Comparison of ENCODE assay signal across 8 cellular contexts in genomic region chr7:35253680-35254495, GRCh38. TPM values are rescaled to one million over a fixed set of nuclear protein-coding genes. Genes with fewer than 3 reads are reported as not detected.
DNase-seq lines count a peak whose midpoint lies in the region; ATAC-seq lines count a peak whose summit lies in the region.

Gene TBX20 (minus strand): TSS chr7:35254100. CDS start chr7:35253620, 480 bp downstream.

- H3K36me3 Mint-ChIP-seq in naive thymus-derived CD8-positive, alpha-beta T cell: peaks cover 0 to 22% (median 0%) of the 10 kb centered on the region in 3 donors

- no peaks in the 10 kb centered on the region for H3K36me3 ChIP-seq in esophagus (ENCODE audit: control insufficient read depth in 2 of 2, insufficient read depth in 2 of 2, low read length in 1 of 2)

- no peak within 1 kb of the TSS for H3K27ac ChIP-seq in esophagus (ENCODE audit: low read depth in 2 of 2, low read length in 1 of 2)

- H3K27ac Mint-ChIP-seq in naive thymus-derived CD8-positive, alpha-beta T cell: peak within 1 kb of the TSS in 1 of 10 donors; percentile 29

- POLR2A ChIA-PET in naive thymus-derived CD8-positive, alpha-beta T cell (lab: Charles Lee): no interaction called here

- H3K4me1 ChIP-seq in esophagus (ENCODE audit: control insufficient read depth in 2 of 2, insufficient read depth in 2 of 2, low read length in 1 of 2): peaks cover 6 to 11% of the 10 kb centered on the region in 2 donors

- peaks cover 60 to 87% (median 74%) of the 10 kb centered on the region in 5 donors for H3K27me3 Mint-ChIP-seq in naive thymus-derived CD8-positive, alpha-beta T cell

- peak; percentile 66 for ATAC-seq in GM19467 (IDR thresholded peaks at IDR 0.05; ENCODE audit: unreplicated experiment)
- ATAC-seq in naive thymus-derived CD8-positive, alpha-beta T cell: peak; percentile 39 to 47

- peaks cover 4 to 20% (median 17%) of the 10 kb centered on the region in 4 donors for H3K4me1 Mint-ChIP-seq in naive thymus-derived CD8-positive, alpha-beta T cell

- 5 to 6% methylated on average over 74 to 77 of the region's 77 CpGs for WGBS in esophagus, 2 donors

- H3K27me3 ChIP-seq in esophagus (ENCODE audit: control insufficient read depth in 1 of 2, insufficient read depth in 2 of 2, low read length in 2 of 2): peaks cover 25 to 60% of the 10 kb centered on the region in 2 donors

- peak within 1 kb of the TSS; percentile 49 to 77 (median 61) for H3K4me3 Mint-ChIP-seq in naive thymus-derived CD8-positive, alpha-beta T cell

- peaks cover 0 to 20% (median 2%) of the 10 kb centered on the region in 9 donors for H3K9me3 Mint-ChIP-seq in naive thymus-derived CD8-positive, alpha-beta T cell

- peak; percentile 48 for DNase-seq in AG08395 (ENCODE audit: low spot score)
- peak; percentile 66 for DNase-seq in SK-MEL-5 (ENCODE audit: low read depth, low spot score)
- no peak for DNase-seq in naive thymus-derived CD8-positive, alpha-beta T cell
- no peak for DNase-seq in KG1 (lab: John Stamatoyannopoulos, UW)
- no peak for DNase-seq in NCI-H526 (lab: John Stamatoyannopoulos, UW)
- no peak for DNase-seq in NCI-H128 (lab: John Stamatoyannopoulos, UW; ENCODE audit: unreplicated experiment)

- H3K4me3 ChIP-seq in esophagus (ENCODE audit: low read depth in 1 of 2, low read length in 2 of 2): peak within 1 kb of the TSS; percentile 31 to 37

- H3K9me3 ChIP-seq in esophagus (ENCODE audit: control insufficient read depth in 2 of 2, insufficient read depth in 1 of 2, low read depth in 1 of 2, low read length in 1 of 2): peaks cover 5 to 19% of the 10 kb centered on the region in 2 donors

- in situ Hi-C loops in SK-MEL-5 (cut with HindIII; ENCODE audit: low pct_unique_long_range_greater_than_20kb, low sequenced_read_pairs): no loop called here

RNA-seq across cellular contexts. Expression of gene TBX20, which starts in this region (rescaled TPM):
- 2.5 and 2.8 TPM in 2 replicates for total RNA-seq in SK-MEL-5 (2014; rRNA removed; shearing (Covaris generic))
- polyA plus RNA-seq in SK-MEL-5 (2015; cell fraction: cytosol; rRNA removed): 2.0 and 3.9 TPM in 2 replicates
- polyA plus RNA-seq in SK-MEL-5 (2015; cell fraction: nucleus; rRNA removed): 2.2 and 5.4 TPM in 2 replicates
- polyA plus RNA-seq in esophagus: not detected
- total RNA-seq in naive thymus-derived CD8-positive, alpha-beta T cell: not detected
- polyA plus RNA-seq in naive thymus-derived CD8-positive, alpha-beta T cell: not detected

Comparison
In these comparisons a context has a peak if more than half of its experiments do, and no peak if none do; other contexts are left out.
1. Peak in ATAC-seq in naive thymus-derived CD8-positive, alpha-beta T cell; RNA of the gene not detected or under 1 TPM.
2. DNase-seq: peak in AG08395 (single experiment) and SK-MEL-5 (single experiment); none in naive thymus-derived CD8-positive, alpha-beta T cell (0 of 10), KG1 (single experiment), NCI-H526 (0 of 2) and NCI-H128 (single experiment).